In the genomic region with DNA sequence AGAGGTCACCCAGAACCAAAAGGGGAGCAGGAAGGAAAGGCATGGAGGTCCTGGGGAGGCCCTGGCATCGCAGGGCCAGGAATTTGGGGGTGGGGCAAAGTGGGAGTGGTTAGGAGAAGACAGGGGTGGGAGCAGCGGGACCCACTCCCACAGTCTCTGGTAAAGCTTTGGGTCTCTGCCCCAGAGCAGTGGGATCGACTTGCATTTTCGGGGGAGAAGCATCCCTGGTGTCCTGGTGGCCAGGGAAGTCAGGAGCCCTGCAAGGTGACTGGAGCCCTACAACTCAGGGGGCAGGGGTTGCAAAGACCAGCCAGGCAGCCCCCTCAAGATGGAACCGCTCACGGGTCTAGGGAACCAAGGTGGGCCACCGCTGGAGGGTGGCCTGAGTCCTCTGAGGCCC, we compare ENCODE assay signal across 20 cellular contexts. TPM values are rescaled to one million over a fixed set of nuclear protein-coding genes. Genes with fewer than 3 reads are reported as not detected.
A peak's percentile ranks its signal among the peaks of the same experiment; 100 is the strongest.
DNase-seq lines count a peak whose midpoint lies in the region; ATAC-seq, FAIRE-seq and TF ChIP-seq lines count a peak whose summit lies in the region.
"Had no signal": no experiment of that assay in that cellular context is flagged by ENCODE, and none has a peak within 500 bp of the region (broad histone marks: within the 10 kb centered on the region; RNA-seq: fewer than 3 reads in every experiment).

No MANE protein-coding gene starts in this region.

- no peak for FAIRE-seq in kidney (lab: Jason Lieb, UNC)
- FAIRE-seq: A549, D721Med, GM12892, GM19239 had no signal

- H3K27me3 ChIP-seq in colonic mucosa, result no peaks in the 10 kb centered on the region

- H3K9me3 ChIP-seq in colonic mucosa (no peaks in the 10 kb centered on the region), kidney (ENCODE audit: control insufficient read depth in 1 of 2, low read length in 2 of 2) (no peaks in the 10 kb centered on the region), OCI-LY7 (ENCODE audit: low read length) (no peaks in the 10 kb centered on the region)

- H2AFZ ChIP-seq in OCI-LY7 (ENCODE audit: low read length), result no peak overlapping the region

- TF ChIP-seq CTCF in colonic mucosa (IDR thresholded peaks at IDR 0.05) (no peak), kidney (IDR thresholded peaks at IDR 0.05; ENCODE audit: borderline replicate concordance, extremely low read depth, insufficient read depth) (no peak), OCI-LY7 (conservative IDR thresholded peaks at IDR 0.05; ENCODE audit: low read length) (no peak)

- no peak overlapping the region for H3K4me2 ChIP-seq in OCI-LY7 (ENCODE audit: low read length)
- H3K4me2 ChIP-seq: A549 had no signal

- no peaks in the 10 kb centered on the region for H3K36me3 ChIP-seq in colonic mucosa
- H3K36me3 ChIP-seq in kidney (ENCODE audit: control insufficient read depth in 1 of 2, insufficient read depth in 2 of 2, low read length in 2 of 2), result no peaks in the 10 kb centered on the region
- no peaks in the 10 kb centered on the region for H3K36me3 ChIP-seq in OCI-LY7 (ENCODE audit: insufficient read depth, low read length)

- no peaks in the 10 kb centered on the region for H3K79me2 ChIP-seq in OCI-LY7 (ENCODE audit: insufficient read depth, low read depth, low read length)

- ATAC-seq in GM19023 (IDR thresholded peaks at IDR 0.05; ENCODE audit: unreplicated experiment) (no peak), HG03571 (IDR thresholded peaks at IDR 0.05; ENCODE audit: unreplicated experiment) (no peak)
- ATAC-seq: CD8-positive, alpha-beta T cell had no signal

- DNase-seq in colonic mucosa (no peak), kidney (peak; percentile 55), posterior vena cava (ENCODE audit: low spot score) (peak; percentile 69), OCI-LY7 (ENCODE audit: low spot score) (no peak)
- DNase-seq: CD8-positive, alpha-beta T cell; COR-L47; DMS153; DMS79 treated with DMSO at 0.1 percent for 48 hours; GDM1; HCEC 1CT; HFFc6 had no signal

- H4K20me1 ChIP-seq in OCI-LY7 (ENCODE audit: insufficient read depth, low read length), result no peaks in the 10 kb centered on the region

- CTCF ChIA-PET in OCI-LY7 (lab: Charles Lee; ENCODE audit: unreplicated experiment), result no interaction called here

- intact Hi-C loops in colonic mucosa (cut with DNase I), result no loop called here
- intact Hi-C loops in kidney (cut with DNase I), result no loop called here
- intact Hi-C loops in posterior vena cava (cut with DNase I), result no loop called here
- intact Hi-C loops in OCI-LY7 (cut with micrococcal nuclease; ENCODE audit: unreplicated experiment), result no loop called here

- no TSS peak for BruUV-seq in OCI-LY7 (replicated peaks; lab: Mats Ljungman, UMichigan)

- H3K4me1 ChIP-seq in colonic mucosa (peaks cover 8% of the 10 kb centered on the region), kidney (ENCODE audit: control insufficient read depth in 1 of 2, insufficient read depth in 1 of 2, low read depth in 1 of 2, low read length in 2 of 2) (no peaks in the 10 kb centered on the region), OCI-LY7 (ENCODE audit: insufficient read depth, low read length, poor library complexity, severe bottlenecking) (no peaks in the 10 kb centered on the region)
- H3K4me1 ChIP-seq: A549 had no signal

- no peaks in the 10 kb centered on the region for H3K9me2 ChIP-seq in OCI-LY7 (ENCODE audit: insufficient read depth, low read length)

- no peak overlapping the region for H3K4me3 ChIP-seq in colonic mucosa
- H3K4me3 ChIP-seq in kidney (ENCODE audit: low read length in 2 of 2), result no peak overlapping the region
- H3K4me3 ChIP-seq in OCI-LY7 (ENCODE audit: low read depth, low read length, poor library complexity, severe bottlenecking), result no peak overlapping the region
- H3K4me3 ChIP-seq: A549 had no signal

- H3K9ac ChIP-seq in colonic mucosa (ENCODE audit: low read depth in 2 of 2, low read length in 2 of 2) (peak overlapping the region in 1 of 2 donors; percentile 34), kidney (ENCODE audit: low read length in 2 of 2) (no peak overlapping the region)

- H3K27ac ChIP-seq in colonic mucosa, result peak overlapping the region; percentile 29
- H3K27ac ChIP-seq in kidney (ENCODE audit: low read depth in 2 of 2, low read length in 2 of 2), result no peak overlapping the region
- no peak overlapping the region for H3K27ac ChIP-seq in OCI-LY7 (ENCODE audit: low read depth, low read length, poor library complexity, severe bottlenecking)
- H3K27ac ChIP-seq: A549, HL-60 had no signal

- POLR2A ChIA-PET in OCI-LY7 (lab: Charles Lee), result no interaction called here

RNA-seq across cellular contexts. Expression of gene GTF3C5, which starts 22.4 kb away (rescaled TPM):
- total RNA-seq in colonic mucosa (10 to 100 TPM; 42.3 to 70.9 TPM), kidney (47.7 TPM), posterior vena cava (10 to 100 TPM; 25.9 to 27.9 TPM), OCI-LY7 (2022) (90.3 and 91.6 TPM in 2 replicates)
- polyA plus RNA-seq in kidney (ENCODE audit: insufficient read depth, low read depth, low replicate concordance), result 38.0 TPM
- 91.9 and 97.0 TPM in 2 replicates for total RNA-seq in OCI-LY7 (2014; rRNA removed; shearing (Covaris generic))

RNA-seq across cellular contexts. Expression of gene GFI1B, which starts 29.9 kb away (rescaled TPM):
- total RNA-seq in colonic mucosa (1 to 10 TPM; 1.1 to 1.3 TPM), kidney (0.28 TPM), posterior vena cava (not detected), OCI-LY7 (2022) (3.3 and 4.9 TPM in 2 replicates)
- not detected for polyA plus RNA-seq in kidney (ENCODE audit: insufficient read depth, low read depth, low replicate concordance)
- total RNA-seq in OCI-LY7 (2014; rRNA removed; shearing (Covaris generic)), result 0.50 TPM in 1 of 2 replicates, not detected in the other
- total RNA-seq: CD8-positive, alpha-beta T cell had no signal
- polyA plus RNA-seq: BJ had no signal

RNA-seq across cellular contexts. Expression of gene CEL, which starts 53.4 kb away (rescaled TPM):
- total RNA-seq in colonic mucosa (10 to 100 TPM in 1 of 2 donors, under 1 TPM in 1; 0.61 to 16.6 TPM), kidney (1.0 TPM), posterior vena cava (1 to 10 TPM in 1 of 2 donors, under 1 TPM in 1; 0.51 to 2.8 TPM), OCI-LY7 (2022) (1.4 and 1.8 TPM in 2 replicates)
- polyA plus RNA-seq in kidney (ENCODE audit: insufficient read depth, low read depth, low replicate concordance), result 16.7 TPM
- 0.39 and 1.2 TPM in 2 replicates for total RNA-seq in OCI-LY7 (2014; rRNA removed; shearing (Covaris generic))
- polyA plus RNA-seq: CD14-positive monocyte had no signal

Comparison
In these comparisons a context has a peak if more than half of its experiments do, and no peak if none do; other contexts are left out.
1. DNase-seq: peak in kidney (single experiment) and posterior vena cava (single experiment); none in colonic mucosa (single experiment) and OCI-LY7 (single experiment).